ENCODE assay signal across 9 cellular contexts in genomic region chr2:69082430-69082997, GRCh38.
A peak's percentile ranks its signal among the peaks of the same experiment; 100 is the strongest.
DNase-seq lines count a peak whose midpoint lies in the region; ATAC-seq, FAIRE-seq and TF ChIP-seq lines count a peak whose summit lies in the region.
"Had no signal": no experiment of that assay in that cellular context is flagged by ENCODE, and none has a peak within 500 bp of the region (broad histone marks: within the 10 kb centered on the region; RNA-seq: fewer than 3 reads in every experiment).

No MANE protein-coding gene starts in this region.

- POLR2A ChIA-PET in endothelial cell of umbilical vein (lab: Charles Lee), result no interaction called here

- H4K20me1 ChIP-seq in endothelial cell of umbilical vein (replicated peaks; ENCODE audit: control insufficient read depth, extremely low read depth, insufficient read depth, low read length) (no peaks in the 10 kb centered on the region), osteoblast (ENCODE audit: insufficient read depth, low read length) (no peaks in the 10 kb centered on the region)

- H3K4me2 ChIP-seq in endothelial cell of umbilical vein (ENCODE audit: insufficient read depth, low read length) (peak overlapping the region; percentile 32), osteoblast (ENCODE audit: insufficient read depth, low read length) (no peak overlapping the region)

- H3K36me3 Mint-ChIP-seq in effector memory CD8-positive, alpha-beta T cell (ENCODE audit: insufficient read depth), result no peaks in the 10 kb centered on the region

- H3K27me3 Mint-ChIP-seq in effector memory CD8-positive, alpha-beta T cell, result peaks cover 59 to 76% of the 10 kb centered on the region in 2 donors

- H3K9me3 ChIP-seq in endothelial cell of umbilical vein (replicated peaks; ENCODE audit: control insufficient read depth, insufficient read depth, low read length) (no peaks in the 10 kb centered on the region), osteoblast (ENCODE audit: low read depth, low read length) (no peaks in the 10 kb centered on the region)

- CTCF ChIA-PET in endothelial cell of umbilical vein (lab: Charles Lee), result interaction anchor here (0.6 to 3.2 kb wide), 14 partner anchors 9 to 225 kb away, joined by 3 to 12 read pairs (median 3); no protein-coding TSS in a partner anchor

- H2AFZ ChIP-seq in endothelial cell of umbilical vein (ENCODE audit: low read depth, low read length) (peak overlapping the region; percentile 19), osteoblast (ENCODE audit: low read length) (no peak overlapping the region)

- no peak overlapping the region for H3K4me3 ChIP-seq in endothelial cell of umbilical vein (replicated peaks in 1 of 3; ENCODE audit: insufficient read depth in 1 of 3, low read depth in 1 of 3, low read length in 3 of 3)
- no peak overlapping the region for H3K4me3 ChIP-seq in osteoblast (ENCODE audit: insufficient read depth, low read length)
- no peak overlapping the region for H3K4me3 ChIP-seq in H7 (ENCODE audit: insufficient read depth, low read depth, low read length)

- no peak overlapping the region for H3K4me3 Mint-ChIP-seq in effector memory CD8-positive, alpha-beta T cell

- H3K79me2 ChIP-seq in endothelial cell of umbilical vein (ENCODE audit: control insufficient read depth, insufficient read depth, low read length) (no peaks in the 10 kb centered on the region), osteoblast (ENCODE audit: insufficient read depth, low read length) (no peaks in the 10 kb centered on the region)

- no TSS peak for BruUV-seq in endothelial cell of umbilical vein (replicated peaks; lab: Mats Ljungman, UMichigan)

- H3K27ac ChIP-seq in endothelial cell of umbilical vein (ENCODE audit: insufficient read depth, low read depth, low read length), result peak overlapping the region; percentile 47
- peak overlapping the region; percentile 64 for H3K27ac ChIP-seq in osteoblast (ENCODE audit: low read depth, low read length)

- peaks cover 20% of the 10 kb centered on the region for H3K4me1 ChIP-seq in endothelial cell of umbilical vein (ENCODE audit: control insufficient read depth, extremely low read depth, insufficient read depth, low read length)
- H3K4me1 ChIP-seq in osteoblast (ENCODE audit: insufficient read depth, low read length), result peaks cover 26% of the 10 kb centered on the region

- H3K9me3 Mint-ChIP-seq in effector memory CD8-positive, alpha-beta T cell, result no peaks in the 10 kb centered on the region

- no peaks in the 10 kb centered on the region for H3K4me1 Mint-ChIP-seq in effector memory CD8-positive, alpha-beta T cell (ENCODE audit: low read depth in 2 of 2)

- H3K9me1 ChIP-seq in endothelial cell of umbilical vein (replicated peaks; ENCODE audit: control insufficient read depth, extremely low read depth, insufficient read depth, low read length), result no peaks in the 10 kb centered on the region

- H3K36me3 ChIP-seq in endothelial cell of umbilical vein (ENCODE audit: control insufficient read depth in 2 of 2, extremely low read depth in 1 of 2, insufficient read depth in 2 of 2, low read length in 2 of 2) (no peaks in the 10 kb centered on the region), osteoblast (ENCODE audit: insufficient read depth, low read length) (peaks cover 49% of the 10 kb centered on the region), H7 (replicated peaks; ENCODE audit: control insufficient read depth, insufficient read depth, low read length) (peaks cover 7% of the 10 kb centered on the region)

- dilution Hi-C loops in endothelial cell of umbilical vein (cut with MboI; ENCODE audit: extremely low pct_ligation_motif_present, low sequenced_read_pairs), result no loop called here

- H3K27me3 ChIP-seq in endothelial cell of umbilical vein (ENCODE audit: control insufficient read depth in 2 of 2, insufficient read depth in 2 of 2, low read length in 2 of 2) (no peaks in the 10 kb centered on the region), osteoblast (ENCODE audit: insufficient read depth, low read length) (no peaks in the 10 kb centered on the region), H7 (ENCODE audit: control insufficient read depth, insufficient read depth, low read length) (no peaks in the 10 kb centered on the region)

- ATAC-seq in effector memory CD8-positive, alpha-beta T cell (replicated peaks), result no peak
- ATAC-seq in GM19467 (IDR thresholded peaks at IDR 0.05; ENCODE audit: unreplicated experiment), result no peak

- H3K27ac Mint-ChIP-seq in effector memory CD8-positive, alpha-beta T cell, result no peak overlapping the region

- TF ChIP-seq POLR2A in endothelial cell of umbilical vein (IDR thresholded peaks at IDR 0.05; ENCODE audit: low read depth, low read length), result no peak

- peak; percentile 77 for FAIRE-seq in endothelial cell of umbilical vein (lab: Jason Lieb, UNC)
- FAIRE-seq: H1 had no signal

- intact Hi-C loops in endothelial cell of umbilical vein (cut with micrococcal nuclease), result loop anchor here (1.0 to 2.0 kb wide), 3 partner anchors 36 to 224 kb away; no protein-coding TSS in a partner anchor

- TF ChIP-seq CTCF in endothelial cell of umbilical vein (IDR thresholded peaks at IDR 0.05; ENCODE audit: extremely low read depth in 1 of 2, insufficient read depth in 1 of 2, low read depth in 1 of 2, low read length in 2 of 2) (no peak), osteoblast (IDR thresholded peaks at IDR 0.05; ENCODE audit: extremely low read depth, low read depth, low read length) (no peak)

- peak; percentile 97 for DNase-seq in DMS53 treated with DMSO at 0.1 percent for 48 hours (lab: John Stamatoyannopoulos, UW; ENCODE audit: unreplicated experiment)
- peak; percentile 78 for DNase-seq in NCI-H748 (lab: John Stamatoyannopoulos, UW; ENCODE audit: unreplicated experiment)
- DNase-seq in endothelial cell of umbilical vein (ENCODE audit: low read depth, low spot score), result peak; percentile 87
- DNase-seq in osteoblast (ENCODE audit: insufficient read length, low spot score, missing footprints), result no peak
- no peak for DNase-seq in effector memory CD8-positive, alpha-beta T cell
- DNase-seq in SKM-1 treated with dmso at 0.1 percent for 144 hours (lab: John Stamatoyannopoulos, UW; ENCODE audit: unreplicated experiment), result no peak
- DNase-seq in H7, result no peak

- H3K9ac ChIP-seq in endothelial cell of umbilical vein (replicated peaks; ENCODE audit: extremely low read depth, insufficient read depth, low read length), result peak overlapping the region; percentile 12

TF ChIP-seq in endothelial cell of umbilical vein, 7 proteins besides CTCF, POLR2A, EP300 and RAD21:
- TF ChIP-seq MAX (IDR thresholded peaks at IDR 0.05; ENCODE audit: insufficient read depth, insufficient read length) (no peak), JUN (IDR thresholded peaks at IDR 0.05; ENCODE audit: borderline replicate concordance, insufficient read depth, insufficient read length, low read depth) (peak; percentile 85), POLR2AphosphoS5 (IDR thresholded peaks at IDR 0.05; ENCODE audit: insufficient read depth, low read depth, low read length) (peak; percentile 70), EZH2 (IDR thresholded peaks at IDR 0.05; ENCODE audit: borderline replicate concordance, low read depth, low read length, severe bottlenecking) (no peak), FOS (IDR thresholded peaks at IDR 0.05; ENCODE audit: borderline replicate concordance, insufficient read depth, low read length) (peak; percentile 76), MYC (IDR thresholded peaks at IDR 0.05; ENCODE audit: low read depth, low read length) (no peak), GATA2 (IDR thresholded peaks at IDR 0.05; ENCODE audit: insufficient read depth, insufficient read length, low read depth, low read length) (no peak)

Comparison
In these comparisons a context has a peak if more than half of its experiments do, and no peak if none do; other contexts are left out.
1. DNase-seq: peak in DMS53 treated with DMSO at 0.1 percent for 48 hours (single experiment), NCI-H748 (single experiment) and endothelial cell of umbilical vein (single experiment); none in osteoblast (single experiment), effector memory CD8-positive, alpha-beta T cell (0 of 3), SKM-1 treated with dmso at 0.1 percent for 144 hours (single experiment) and H7 (single experiment).